In genomic region chr4:36285784-36286480, GRCh38 we compare ENCODE assay signal across 9 cellular contexts. TPM values are rescaled to one million over a fixed set of nuclear protein-coding genes. Genes with fewer than 3 reads are reported as not detected.
DNase-seq lines count a peak whose midpoint lies in the region; ATAC-seq and TF ChIP-seq lines count a peak whose summit lies in the region.
"Had no signal": no experiment of that assay in that cellular context is flagged by ENCODE, and none has a peak within 500 bp of the region (broad histone marks: within the 10 kb centered on the region; RNA-seq: fewer than 3 reads in every experiment).

No MANE protein-coding gene starts in this region.

- H3K36me3 Mint-ChIP-seq in activated naive CD8-positive, alpha-beta T cell treated with anti-CD3 and anti-CD28 coated beads, Interleukin-2, amount 10 ng/mL, durations not matched to agents 7 days and 5 days, result peaks cover 20% of the 10 kb centered on the region
- H3K36me3 Mint-ChIP-seq in Calu3 (ENCODE audit: insufficient read depth, unreplicated experiment), result no peaks in the 10 kb centered on the region

- H3K27ac Mint-ChIP-seq in activated naive CD8-positive, alpha-beta T cell treated with anti-CD3 and anti-CD28 coated beads, Interleukin-2, amount 10 ng/mL, durations not matched to agents 7 days and 5 days, result peak overlapping the region; percentile 93
- H3K27ac Mint-ChIP-seq in Calu3 (ENCODE audit: unreplicated experiment), result no peak overlapping the region

- H4K20me1 ChIP-seq in OCI-LY1 (ENCODE audit: insufficient read depth, low read length), result no peaks in the 10 kb centered on the region

- H3K79me2 ChIP-seq in OCI-LY1 (ENCODE audit: insufficient read depth, low read length), result no peaks in the 10 kb centered on the region

- ATAC-seq in GM18520 (IDR thresholded peaks at IDR 0.05; ENCODE audit: unreplicated experiment), result peak; percentile 99
- ATAC-seq in HG02840 (IDR thresholded peaks at IDR 0.05; ENCODE audit: low FRiP score, unreplicated experiment), result peak; percentile 99
- ATAC-seq in activated naive CD8-positive, alpha-beta T cell treated with anti-CD3 and anti-CD28 coated beads, Interleukin-2, amount 10 ng/mL, durations not matched to agents 7 days and 5 days (ENCODE audit: low read depth), result peak; percentile 99

- no peaks in the 10 kb centered on the region for H3K9me3 ChIP-seq in OCI-LY1 (ENCODE audit: low read length)

- H3K4me3 ChIP-seq in OCI-LY1 (ENCODE audit: low read depth, low read length, poor library complexity, severe bottlenecking), result no peak overlapping the region

- peaks cover 13% of the 10 kb centered on the region for H3K9me3 Mint-ChIP-seq in activated naive CD8-positive, alpha-beta T cell treated with anti-CD3 and anti-CD28 coated beads, Interleukin-2, amount 10 ng/mL, durations not matched to agents 7 days and 5 days
- H3K9me3 Mint-ChIP-seq in Calu3 (ENCODE audit: low read depth, unreplicated experiment), result no peaks in the 10 kb centered on the region

- no peaks in the 10 kb centered on the region for H3K9me2 ChIP-seq in OCI-LY1 (ENCODE audit: low read depth, low read length)

- H3K4me1 ChIP-seq in OCI-LY1 (ENCODE audit: insufficient read depth, low read length, severe bottlenecking), result peaks cover 51% of the 10 kb centered on the region

- peaks cover 7% of the 10 kb centered on the region for H3K27me3 Mint-ChIP-seq in activated naive CD8-positive, alpha-beta T cell treated with anti-CD3 and anti-CD28 coated beads, Interleukin-2, amount 10 ng/mL, durations not matched to agents 7 days and 5 days
- H3K27me3 Mint-ChIP-seq in Calu3 (ENCODE audit: unreplicated experiment), result no peaks in the 10 kb centered on the region

- intact Hi-C loops in Calu3 (cut with micrococcal nuclease; ENCODE audit: unreplicated experiment), result loop anchor here (5.0 kb wide), 1 partner anchor 44 kb away; the partner anchor contains the start of gene ARAP2

- H3K27ac ChIP-seq in OCI-LY1 (ENCODE audit: low read depth, low read length, poor library complexity, severe bottlenecking), result peak overlapping the region; percentile 17

- TF ChIP-seq CTCF in OCI-LY1 (IDR thresholded peaks at IDR 0.05; ENCODE audit: low read length) (no peak), Calu3 (IDR thresholded peaks at IDR 0.05; ENCODE audit: unreplicated experiment) (no peak)

- no peaks in the 10 kb centered on the region for H3K27me3 ChIP-seq in OCI-LY1 (ENCODE audit: insufficient read depth, low read length)

- no peaks in the 10 kb centered on the region for H3K36me3 ChIP-seq in OCI-LY1 (ENCODE audit: insufficient read depth, low read length)

- peak overlapping the region; percentile 57; the same call in 1 of the 2 replicates for H2AFZ ChIP-seq in OCI-LY1 (ENCODE audit: low read length)

- BruUV-seq in Calu3 (replicated peaks; lab: Mats Ljungman, UMichigan), result no TSS peak

- no peaks in the 10 kb centered on the region for H3F3A ChIP-seq in OCI-LY1 (ENCODE audit: insufficient read depth, low read length)

- no peak overlapping the region for H3K4me2 ChIP-seq in OCI-LY1 (ENCODE audit: low read length)

- POLR2A ChIA-PET in activated naive CD8-positive, alpha-beta T cell treated with anti-CD3 and anti-CD28 coated beads, Interleukin-2, amount 10 ng/mL, durations not matched to agents 7 days and 5 days (lab: Charles Lee), result interaction anchor here (0.7 to 2.3 kb wide), 8 partner anchors 11 to 100 kb away, joined by 3 to 14 read pairs (median 4); partner anchors contain the start of gene ARAP2

- peaks cover 39% of the 10 kb centered on the region for H3K4me1 Mint-ChIP-seq in activated naive CD8-positive, alpha-beta T cell treated with anti-CD3 and anti-CD28 coated beads, Interleukin-2, amount 10 ng/mL, durations not matched to agents 7 days and 5 days
- H3K4me1 Mint-ChIP-seq in Calu3 (ENCODE audit: low read depth, unreplicated experiment), result peaks cover 19% of the 10 kb centered on the region

- no peak overlapping the region for H3K9ac ChIP-seq in OCI-LY1 (ENCODE audit: low read length)

- peak overlapping the region; percentile 69 for H3K4me3 Mint-ChIP-seq in activated naive CD8-positive, alpha-beta T cell treated with anti-CD3 and anti-CD28 coated beads, Interleukin-2, amount 10 ng/mL, durations not matched to agents 7 days and 5 days
- no peak overlapping the region for H3K4me3 Mint-ChIP-seq in Calu3 (ENCODE audit: low read depth, unreplicated experiment)

- CTCF ChIA-PET in Calu3 (lab: Charles Lee), result interaction anchor here (0.5 to 0.9 kb wide), 2 partner anchors 86 to 106 kb away, joined by 3 to 4 read pairs; no protein-coding TSS in a partner anchor

- DNase-seq in activated naive CD8-positive, alpha-beta T cell treated with anti-CD3 and anti-CD28 coated beads, Interleukin-2, amount 10 ng/mL, durations not matched to agents 7 days and 5 days, result no peak
- DNase-seq in stimulated activated CD8-positive, alpha-beta memory T cell treated with anti-CD3 and anti-CD28 coated beads, Interleukin-15, amount 100 ng/mL, for 1 hour (ENCODE audit: low read depth), result peak; percentile 18
- DNase-seq in NCI-H524 treated with DMSO at 0.1 percent for 48 hours (lab: John Stamatoyannopoulos, UW) (no peak), retina (no peak), Calu3 (no peak)

RNA-seq across cellular contexts. Expression of gene DTHD1, which starts 4.5 kb away (rescaled TPM):
- 1 to 10 TPM; 4.7 to 5.4 TPM for total RNA-seq in activated naive CD8-positive, alpha-beta T cell treated with anti-CD3 and anti-CD28 coated beads, Interleukin-2, amount 10 ng/mL, durations not matched to agents 7 days and 5 days
- total RNA-seq in Calu3 (2022), result not detected in 2 replicates
- total RNA-seq: LHCN-M2 had no signal

RNA-seq across cellular contexts. Expression of gene ARAP2, which starts 41.6 kb away (rescaled TPM):
- 10 to 100 TPM; 63.7 to 70.3 TPM for total RNA-seq in activated naive CD8-positive, alpha-beta T cell treated with anti-CD3 and anti-CD28 coated beads, Interleukin-2, amount 10 ng/mL, durations not matched to agents 7 days and 5 days
- 30.0 and 30.2 TPM in 2 replicates for total RNA-seq in Calu3 (2022)
- total RNA-seq: LHCN-M2 had no signal
